16 cellular contexts compared by ENCODE assay signal in the genomic region with DNA sequence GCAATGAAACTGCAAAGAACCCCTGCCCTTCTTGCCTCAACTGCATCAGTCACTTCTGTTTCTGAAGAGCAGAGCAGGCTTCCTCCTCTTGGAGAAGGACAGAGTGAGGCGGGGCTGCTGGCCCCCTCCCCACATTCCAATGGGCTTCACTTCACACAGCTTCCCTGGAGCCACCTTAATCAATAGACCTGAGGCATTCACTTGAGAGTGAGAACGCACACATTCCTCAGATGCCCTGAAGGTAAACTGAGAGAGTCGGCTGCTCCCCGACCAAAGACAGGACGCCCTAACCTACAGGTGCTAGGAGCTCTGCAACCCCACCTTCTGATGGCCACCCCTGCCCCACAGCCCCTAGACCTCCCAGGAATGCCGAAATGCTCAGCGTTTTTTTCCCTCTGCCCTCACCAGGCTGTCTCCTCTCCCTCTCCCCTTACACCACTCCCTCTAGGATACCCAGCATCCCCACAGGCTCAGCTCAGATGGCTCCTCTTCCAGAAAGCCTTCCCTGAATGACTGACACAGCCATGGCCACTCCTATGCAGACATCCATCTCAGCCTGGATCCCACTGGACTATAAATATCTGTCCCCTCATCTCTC. TPM values are rescaled to one million over a fixed set of nuclear protein-coding genes. Genes with fewer than 3 reads are reported as not detected.
A peak's percentile ranks its signal among the peaks of the same experiment; 100 is the strongest.
DNase-seq lines count a peak whose midpoint lies in the region; ATAC-seq and TF ChIP-seq lines count a peak whose summit lies in the region.
"Had no signal": no experiment of that assay in that cellular context is flagged by ENCODE, and none has a peak within 500 bp of the region (broad histone marks: within the 10 kb centered on the region; RNA-seq: fewer than 3 reads in every experiment).

No MANE protein-coding gene starts in this region.

- H3K4me3 Mint-ChIP-seq in activated naive CD4-positive, alpha-beta T cell treated with anti-CD3 and anti-CD28 coated beads for 36 hours = no peak overlapping the region

- POLR2A ChIA-PET in OCI-LY7 (lab: Charles Lee) = interaction anchor here (0.6 to 0.7 kb wide), 2 partner anchors 31 to 33 kb away, joined by 4 to 6 read pairs; a partner anchor contains a TSS

- H3K4me3 ChIP-seq in OCI-LY7 (ENCODE audit: low read depth, low read length, poor library complexity, severe bottlenecking) (no peak overlapping the region), suprapubic skin (no peak overlapping the region), Peyer's patch (no peak overlapping the region)
- H3K4me3 ChIP-seq: esophagus squamous epithelium, stomach had no signal

- H3K27me3 ChIP-seq in suprapubic skin (no peaks in the 10 kb centered on the region), Peyer's patch (no peaks in the 10 kb centered on the region)
- H3K27me3 ChIP-seq: stomach had no signal

- no peak for TF ChIP-seq POLR2A in suprapubic skin (IDR thresholded peaks at IDR 0.05)
- no peak for TF ChIP-seq POLR2A in Peyer's patch (IDR thresholded peaks at IDR 0.05)

- no peak for ATAC-seq in activated naive CD4-positive, alpha-beta T cell treated with anti-CD3 and anti-CD28 coated beads, Interleukin-2, amount 50 U/mL, for 72 hours
- ATAC-seq in HG03139 (IDR thresholded peaks at IDR 0.05; ENCODE audit: unreplicated experiment) (no peak), GM19324 (IDR thresholded peaks at IDR 0.05; ENCODE audit: low FRiP score, unreplicated experiment) (no peak)
- ATAC-seq: activated CD4-positive, CD25-positive, alpha-beta regulatory T cell treated with anti-CD3 and anti-CD28 coated beads, Interleukin-2, amount 50 U/mL, for 24 hours had no signal

- H3K4me1 Mint-ChIP-seq in activated naive CD4-positive, alpha-beta T cell treated with anti-CD3 and anti-CD28 coated beads for 36 hours (ENCODE audit: low read depth) = peaks cover 35% of the 10 kb centered on the region

- DNase-seq in activated naive CD4-positive, alpha-beta T cell treated with anti-CD3 and anti-CD28 coated beads, Interleukin-2, amount 50 U/mL, for 72 hours (ENCODE audit: low spot score in 2 of 2) = no peak
- no peak for DNase-seq in activated naive CD4-positive, alpha-beta T cell treated with anti-CD3 and anti-CD28 coated beads for 36 hours
- DNase-seq in OCI-LY7 (ENCODE audit: low spot score) (no peak), islet precursor cell (peak; percentile 75), suprapubic skin (ENCODE audit: low spot score in 2 of 2) (no peak), Peyer's patch (no peak)
- DNase-seq: esophagus squamous epithelium, glutamatergic neuron, GOT3, KG1, NCI-H1092 treated with DMSO at 0.1 percent for 48 hours, NCI-H526, stomach had no signal

- no peaks in the 10 kb centered on the region for H4K20me1 ChIP-seq in OCI-LY7 (ENCODE audit: insufficient read depth, low read length)

- H2AFZ ChIP-seq in OCI-LY7 (ENCODE audit: low read length) = no peak overlapping the region

- H3K36me3 ChIP-seq in OCI-LY7 (ENCODE audit: insufficient read depth, low read length) = peaks cover 5% of the 10 kb centered on the region; the same call in 1 of the 2 replicates
- no peaks in the 10 kb centered on the region for H3K36me3 ChIP-seq in suprapubic skin
- no peaks in the 10 kb centered on the region for H3K36me3 ChIP-seq in Peyer's patch
- H3K36me3 ChIP-seq: esophagus squamous epithelium, stomach had no signal

- intact Hi-C loops in activated naive CD4-positive, alpha-beta T cell treated with anti-CD3 and anti-CD28 coated beads for 36 hours (cut with micrococcal nuclease) = no loop called here
- intact Hi-C loops in OCI-LY7 (cut with micrococcal nuclease; ENCODE audit: unreplicated experiment) = no loop called here

- TF ChIP-seq EP300 in suprapubic skin (IDR thresholded peaks at IDR 0.05) = no peak

- no TSS peak for BruUV-seq in OCI-LY7 (replicated peaks; lab: Mats Ljungman, UMichigan)

- peaks cover 0 to 3% of the 10 kb centered on the region in 2 donors for H3K36me3 Mint-ChIP-seq in activated naive CD4-positive, alpha-beta T cell treated with anti-CD3 and anti-CD28 coated beads, Interleukin-2, amount 50 U/mL, for 72 hours
- H3K36me3 Mint-ChIP-seq in activated naive CD4-positive, alpha-beta T cell treated with anti-CD3 and anti-CD28 coated beads for 36 hours (ENCODE audit: low read depth) = no peaks in the 10 kb centered on the region

- H3K4me1 ChIP-seq in OCI-LY7 (ENCODE audit: insufficient read depth, low read length, poor library complexity, severe bottlenecking) = peaks cover 68% of the 10 kb centered on the region
- peaks cover 93% of the 10 kb centered on the region for H3K4me1 ChIP-seq in suprapubic skin
- peaks cover 8 to 51% (median 21%) of the 10 kb centered on the region in 4 donors for H3K4me1 ChIP-seq in Peyer's patch

- H3K9me3 ChIP-seq in OCI-LY7 (ENCODE audit: low read length) (no peaks in the 10 kb centered on the region), suprapubic skin (no peaks in the 10 kb centered on the region), Peyer's patch (no peaks in the 10 kb centered on the region)
- H3K9me3 ChIP-seq: esophagus squamous epithelium, stomach had no signal

- peaks cover 15% of the 10 kb centered on the region; the same call in 1 of the 2 replicates for H3K79me2 ChIP-seq in OCI-LY7 (ENCODE audit: insufficient read depth, low read depth, low read length)

- H3K27ac Mint-ChIP-seq in activated naive CD4-positive, alpha-beta T cell treated with anti-CD3 and anti-CD28 coated beads, Interleukin-2, amount 50 U/mL, for 72 hours = peak overlapping the region; percentile 18 to 50
- H3K27ac Mint-ChIP-seq in activated naive CD4-positive, alpha-beta T cell treated with anti-CD3 and anti-CD28 coated beads for 36 hours = no peak overlapping the region

- WGBS in suprapubic skin = 80% methylated on average over 7 of the region's 7 CpGs

- TF ChIP-seq CTCF in OCI-LY7 (conservative IDR thresholded peaks at IDR 0.05; ENCODE audit: low read length) (no peak), suprapubic skin (IDR thresholded peaks at IDR 0.05) (no peak), Peyer's patch (IDR thresholded peaks at IDR 0.05) (no peak)

- H3K27ac ChIP-seq in OCI-LY7 (ENCODE audit: low read depth, low read length, poor library complexity, severe bottlenecking) (no peak overlapping the region), suprapubic skin (peak overlapping the region; percentile 83), Peyer's patch (no peak overlapping the region)

- peak overlapping the region; percentile 73; the same call in 1 of the 2 replicates for H3K4me2 ChIP-seq in OCI-LY7 (ENCODE audit: low read length)

- H3K27me3 Mint-ChIP-seq in activated naive CD4-positive, alpha-beta T cell treated with anti-CD3 and anti-CD28 coated beads for 36 hours (ENCODE audit: low read depth) = no peaks in the 10 kb centered on the region

- CTCF ChIA-PET in activated naive CD4-positive, alpha-beta T cell treated with anti-CD3 and anti-CD28 coated beads for 36 hours (lab: Charles Lee) = interaction anchor here (1.5 kb wide), 1 partner anchor 42 kb away, joined by 4 read pairs; no protein-coding TSS in a partner anchor
- CTCF ChIA-PET in OCI-LY7 (lab: Charles Lee; ENCODE audit: unreplicated experiment) = interaction anchor here (0.6 to 0.7 kb wide), 2 partner anchors 47 to 983 kb away, joined by 3 read pairs; no protein-coding TSS in a partner anchor

- H3K9me3 Mint-ChIP-seq in activated naive CD4-positive, alpha-beta T cell treated with anti-CD3 and anti-CD28 coated beads, Interleukin-2, amount 50 U/mL, for 72 hours = no peaks in the 10 kb centered on the region
- H3K9me3 Mint-ChIP-seq in activated naive CD4-positive, alpha-beta T cell treated with anti-CD3 and anti-CD28 coated beads for 36 hours = no peaks in the 10 kb centered on the region

- H3K9me2 ChIP-seq in OCI-LY7 (ENCODE audit: insufficient read depth, low read length) = no peaks in the 10 kb centered on the region

RNA-seq across cellular contexts. Expression of a gene that starts 31.1 kb away (rescaled TPM):
- 10 to 100 TPM in 1 of 2 donors, 1 to 10 TPM in 1; 9.9 to 73.8 TPM for total RNA-seq in activated naive CD4-positive, alpha-beta T cell treated with anti-CD3 and anti-CD28 coated beads, Interleukin-2, amount 50 U/mL, for 72 hours
- total RNA-seq in activated naive CD4-positive, alpha-beta T cell treated with anti-CD3 and anti-CD28 coated beads for 36 hours = 10 to 100 TPM; 21.6 to 22.8 TPM
- total RNA-seq in OCI-LY7 (2014; rRNA removed; shearing (Covaris generic)) = 0.26 and 0.60 TPM in 2 replicates
- 4.1 and 4.5 TPM in 2 replicates for total RNA-seq in OCI-LY7 (2022)
- 10 to 100 TPM in 2 of 4 donors, 1 to 10 TPM in 2; 9.1 to 21.4 (median 12.8) TPM for total RNA-seq in suprapubic skin
- 10 to 100 TPM in 3 of 4 donors, 1 to 10 TPM in 1; 7.2 to 35.5 (median 13.1) TPM for total RNA-seq in Peyer's patch

RNA-seq across cellular contexts. Expression of a gene that starts 49.5 kb away (rescaled TPM):
- total RNA-seq in activated naive CD4-positive, alpha-beta T cell treated with anti-CD3 and anti-CD28 coated beads, Interleukin-2, amount 50 U/mL, for 72 hours = 10 to 100 TPM; 36.0 to 45.9 TPM
- total RNA-seq in activated naive CD4-positive, alpha-beta T cell treated with anti-CD3 and anti-CD28 coated beads for 36 hours = 10 to 100 TPM; 34.2 to 34.6 TPM
- 59.6 and 68.2 TPM in 2 replicates for total RNA-seq in OCI-LY7 (2014; rRNA removed; shearing (Covaris generic))
- 78.4 and 82.6 TPM in 2 replicates for total RNA-seq in OCI-LY7 (2022)
- 10 to 100 TPM; 19.8 to 42.1 (median 33.7) TPM for total RNA-seq in suprapubic skin
- total RNA-seq in Peyer's patch = 10 to 100 TPM; 24.8 to 42.7 (median 29.5) TPM
